ENCODE assay signal across 15 cellular contexts in the genomic region with DNA sequence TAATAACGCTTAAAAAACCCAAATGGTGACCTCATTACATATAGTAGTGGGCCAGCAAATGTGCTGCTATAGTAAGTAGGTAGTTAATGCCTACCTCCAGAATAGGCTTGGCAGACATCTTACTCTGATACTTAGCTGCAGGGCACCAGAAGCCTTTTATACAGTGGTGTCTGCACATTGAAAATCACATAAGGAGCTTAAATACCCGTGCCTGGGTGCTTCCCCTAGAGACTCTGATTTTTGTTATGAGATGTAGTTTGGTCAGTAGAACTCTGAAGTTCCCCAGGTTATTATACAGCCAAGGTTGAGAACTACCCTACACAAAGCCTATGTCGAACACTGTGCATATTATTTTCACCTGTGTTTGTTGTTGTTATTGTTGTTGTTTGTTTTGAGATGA. TPM values are rescaled to one million over a fixed set of nuclear protein-coding genes. Genes with fewer than 3 reads are reported as not detected.
DNase-seq lines count a peak whose midpoint lies in the region; ATAC-seq and TF ChIP-seq lines count a peak whose summit lies in the region.
"Had no signal": no experiment of that assay in that cellular context is flagged by ENCODE, and none has a peak within 500 bp of the region (broad histone marks: within the 10 kb centered on the region; RNA-seq: fewer than 3 reads in every experiment).

No MANE protein-coding gene starts in this region.

- no peaks in the 10 kb centered on the region for H3K4me1 ChIP-seq in CD8-positive, alpha-beta T cell (ENCODE audit: insufficient read depth, low read length)

- H3K36me3 Mint-ChIP-seq in CD8-positive, alpha-beta T cell = peaks cover 18% of the 10 kb centered on the region
- H3K36me3 Mint-ChIP-seq in WTC11 = 0 out of 2 replicates have a peak, but pooled peaks cover 3% of the 10 kb centered on the region
- H3K36me3 Mint-ChIP-seq in naive thymus-derived CD8-positive, alpha-beta T cell = peaks cover 0 to 28% (median 16%) of the 10 kb centered on the region in 3 donors

- no peaks in the 10 kb centered on the region for H3K27me3 Mint-ChIP-seq in CD8-positive, alpha-beta T cell (ENCODE audit: low read depth)
- no peaks in the 10 kb centered on the region for H3K27me3 Mint-ChIP-seq in WTC11 (ENCODE audit: low read depth)
- H3K27me3 Mint-ChIP-seq in naive thymus-derived CD8-positive, alpha-beta T cell = no peaks in the 10 kb centered on the region
- H3K27me3 Mint-ChIP-seq: activated T-helper 17 cell treated with anti-CD3 and anti-CD28 coated beads, Interleukin-2, amount 50 U/mL, for 72 hours had no signal

- no peaks in the 10 kb centered on the region for H3K27me3 ChIP-seq in CD8-positive, alpha-beta T cell (ENCODE audit: insufficient read depth, low read length)

- no peak overlapping the region for H3K4me3 ChIP-seq in CD8-positive, alpha-beta T cell (ENCODE audit: low read depth, low read length)
- H3K4me3 ChIP-seq: skin epidermis had no signal

- no peaks in the 10 kb centered on the region for H3K9me3 ChIP-seq in CD8-positive, alpha-beta T cell (ENCODE audit: low read length)
- H3K9me3 ChIP-seq: Caco-2 had no signal

- CTCF ChIA-PET in CD8-positive, alpha-beta T cell (lab: Charles Lee) = no interaction called here
- CTCF ChIA-PET in WTC11 (lab: Charles Lee) (interaction anchor here (2.0 kb wide), 1 partner anchor 154 kb away, joined by 7 read pairs; a partner anchor contains a TSS), GM10248 (lab: Yijun Ruan, JAX) (interaction anchor here (0.9 to 2.3 kb wide), 7 partner anchors 9 to 131 kb away, joined by 3 to 10 read pairs (median 5); a partner anchor contains a TSS)

- H3K27ac ChIP-seq in CD8-positive, alpha-beta T cell (ENCODE audit: low read depth, low read length) = no peak overlapping the region
- H3K27ac ChIP-seq: skin epidermis had no signal

- intact Hi-C loops in CD8-positive, alpha-beta T cell (cut with DNase I, micrococcal nuclease) = no loop called here

- H3K27ac Mint-ChIP-seq in CD8-positive, alpha-beta T cell = peak overlapping the region; percentile 25
- H3K27ac Mint-ChIP-seq in WTC11 = peak overlapping the region; percentile 76
- peak overlapping the region in 1 of 10 donors; percentile 70 for H3K27ac Mint-ChIP-seq in naive thymus-derived CD8-positive, alpha-beta T cell

- no peaks in the 10 kb centered on the region for H3K9me3 Mint-ChIP-seq in CD8-positive, alpha-beta T cell
- H3K9me3 Mint-ChIP-seq in WTC11 = no peaks in the 10 kb centered on the region
- no peaks in the 10 kb centered on the region for H3K9me3 Mint-ChIP-seq in naive thymus-derived CD8-positive, alpha-beta T cell
- H3K9me3 Mint-ChIP-seq: activated T-helper 17 cell treated with anti-CD3 and anti-CD28 coated beads, Interleukin-2, amount 50 U/mL, for 72 hours had no signal

- H3K4me1 Mint-ChIP-seq in CD8-positive, alpha-beta T cell (ENCODE audit: low read depth) = peaks cover 39% of the 10 kb centered on the region
- H3K4me1 Mint-ChIP-seq in WTC11 = peaks cover 41% of the 10 kb centered on the region
- H3K4me1 Mint-ChIP-seq in naive thymus-derived CD8-positive, alpha-beta T cell = peaks cover 14 to 38% (median 34%) of the 10 kb centered on the region in 4 donors

- peaks cover 3% of the 10 kb centered on the region for H3K36me3 ChIP-seq in CD8-positive, alpha-beta T cell (ENCODE audit: insufficient read depth, low read length)

- ATAC-seq in CD8-positive, alpha-beta T cell = no peak
- ATAC-seq in GM19023 (IDR thresholded peaks at IDR 0.05; ENCODE audit: unreplicated experiment) (peak; percentile 57), HG03095 (IDR thresholded peaks at IDR 0.05; ENCODE audit: unreplicated experiment) (peak; percentile 51), WTC11 (no peak), GM19035 (IDR thresholded peaks at IDR 0.05; ENCODE audit: unreplicated experiment) (no peak)
- no peak for ATAC-seq in naive thymus-derived CD8-positive, alpha-beta T cell
- ATAC-seq: activated T-helper 17 cell treated with anti-CD3 and anti-CD28 coated beads, Interleukin-2, amount 50 U/mL, for 72 hours had no signal

- no peak for TF ChIP-seq CTCF in CD8-positive, alpha-beta T cell (IDR thresholded peaks at IDR 0.05)
- TF ChIP-seq CTCF in WTC11 (IDR thresholded peaks at IDR 0.05) = no peak
- TF ChIP-seq CTCF in GM10248 (IDR thresholded peaks at IDR 0.05; ENCODE audit: control extremely low read depth, extremely low read depth, low read depth, missing control alignments) = no peak

- POLR2A ChIA-PET in CD8-positive, alpha-beta T cell (lab: Charles Lee) = interaction anchor here (0.6 to 1.1 kb wide), 2 partner anchors 13 to 14 kb away, joined by 3 to 4 read pairs; no protein-coding TSS in a partner anchor
- POLR2A ChIA-PET in WTC11 (lab: Charles Lee) (interaction anchor here (0.8 kb wide), 1 partner anchor 47 kb away, joined by 3 read pairs; a partner anchor contains a TSS), GM10248 (lab: Yijun Ruan, JAX) (no interaction called here)
- POLR2A ChIA-PET in naive thymus-derived CD8-positive, alpha-beta T cell (lab: Charles Lee) = no interaction called here

- no peak overlapping the region for H3K4me3 Mint-ChIP-seq in CD8-positive, alpha-beta T cell
- no peak overlapping the region for H3K4me3 Mint-ChIP-seq in WTC11
- no peak overlapping the region for H3K4me3 Mint-ChIP-seq in naive thymus-derived CD8-positive, alpha-beta T cell
- H3K4me3 Mint-ChIP-seq: activated T-helper 17 cell treated with anti-CD3 and anti-CD28 coated beads, Interleukin-2, amount 50 U/mL, for 72 hours had no signal

- no peak for DNase-seq in CD8-positive, alpha-beta T cell
- DNase-seq in WTC11 (ENCODE audit: low spot score) (no peak), GM10248 (ENCODE audit: extremely low spot score) (no peak), kidney tubule cell (ENCODE audit: low spot score) (no peak)
- DNase-seq in naive thymus-derived CD8-positive, alpha-beta T cell = no peak
- DNase-seq: Caco-2; KG1; posterior cingulate gyrus; SHP77; stimulated activated CD4-positive, alpha-beta T cell treated with anti-CD3 and anti-CD28 coated beads, Interleukin-4, amount 100 ng/mL, for 24 hours had no signal

TF ChIP-seq in WTC11, 78 proteins besides CTCF, POLR2A, EP300 and RAD21 (continues in another document):
- no peak for TF ChIP-seq FOXK1 (CRISPR knock-in tag; IDR thresholded peaks at IDR 0.05)
- TF ChIP-seq, protein P1, sequence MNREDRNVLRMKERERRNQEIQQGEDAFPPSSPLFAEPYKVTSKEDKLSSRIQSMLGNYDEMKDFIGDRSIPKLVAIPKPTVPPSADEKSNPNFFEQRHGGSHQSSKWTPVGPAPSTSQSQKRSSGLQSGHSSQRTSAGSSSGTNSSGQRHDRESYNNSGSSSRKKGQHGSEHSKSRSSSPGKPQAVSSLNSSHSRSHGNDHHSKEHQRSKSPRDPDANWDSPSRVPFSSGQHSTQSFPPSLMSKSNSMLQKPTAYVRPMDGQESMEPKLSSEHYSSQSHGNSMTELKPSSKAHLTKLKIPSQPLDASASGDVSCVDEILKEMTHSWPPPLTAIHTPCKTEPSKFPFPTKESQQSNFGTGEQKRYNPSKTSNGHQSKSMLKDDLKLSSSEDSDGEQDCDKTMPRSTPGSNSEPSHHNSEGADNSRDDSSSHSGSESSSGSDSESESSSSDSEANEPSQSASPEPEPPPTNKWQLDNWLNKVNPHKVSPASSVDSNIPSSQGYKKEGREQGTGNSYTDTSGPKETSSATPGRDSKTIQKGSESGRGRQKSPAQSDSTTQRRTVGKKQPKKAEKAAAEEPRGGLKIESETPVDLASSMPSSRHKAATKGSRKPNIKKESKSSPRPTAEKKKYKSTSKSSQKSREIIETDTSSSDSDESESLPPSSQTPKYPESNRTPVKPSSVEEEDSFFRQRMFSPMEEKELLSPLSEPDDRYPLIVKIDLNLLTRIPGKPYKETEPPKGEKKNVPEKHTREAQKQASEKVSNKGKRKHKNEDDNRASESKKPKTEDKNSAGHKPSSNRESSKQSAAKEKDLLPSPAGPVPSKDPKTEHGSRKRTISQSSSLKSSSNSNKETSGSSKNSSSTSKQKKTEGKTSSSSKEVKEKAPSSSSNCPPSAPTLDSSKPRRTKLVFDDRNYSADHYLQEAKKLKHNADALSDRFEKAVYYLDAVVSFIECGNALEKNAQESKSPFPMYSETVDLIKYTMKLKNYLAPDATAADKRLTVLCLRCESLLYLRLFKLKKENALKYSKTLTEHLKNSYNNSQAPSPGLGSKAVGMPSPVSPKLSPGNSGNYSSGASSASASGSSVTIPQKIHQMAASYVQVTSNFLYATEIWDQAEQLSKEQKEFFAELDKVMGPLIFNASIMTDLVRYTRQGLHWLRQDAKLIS (CRISPR knock-in tag; IDR thresholded peaks at IDR 0.05; ENCODE audit: borderline replicate concordance) = no peak
- TF ChIP-seq ZNF138 (CRISPR knock-in tag; conservative IDR thresholded peaks at IDR 0.05) = no peak
- TF ChIP-seq, protein P2, sequence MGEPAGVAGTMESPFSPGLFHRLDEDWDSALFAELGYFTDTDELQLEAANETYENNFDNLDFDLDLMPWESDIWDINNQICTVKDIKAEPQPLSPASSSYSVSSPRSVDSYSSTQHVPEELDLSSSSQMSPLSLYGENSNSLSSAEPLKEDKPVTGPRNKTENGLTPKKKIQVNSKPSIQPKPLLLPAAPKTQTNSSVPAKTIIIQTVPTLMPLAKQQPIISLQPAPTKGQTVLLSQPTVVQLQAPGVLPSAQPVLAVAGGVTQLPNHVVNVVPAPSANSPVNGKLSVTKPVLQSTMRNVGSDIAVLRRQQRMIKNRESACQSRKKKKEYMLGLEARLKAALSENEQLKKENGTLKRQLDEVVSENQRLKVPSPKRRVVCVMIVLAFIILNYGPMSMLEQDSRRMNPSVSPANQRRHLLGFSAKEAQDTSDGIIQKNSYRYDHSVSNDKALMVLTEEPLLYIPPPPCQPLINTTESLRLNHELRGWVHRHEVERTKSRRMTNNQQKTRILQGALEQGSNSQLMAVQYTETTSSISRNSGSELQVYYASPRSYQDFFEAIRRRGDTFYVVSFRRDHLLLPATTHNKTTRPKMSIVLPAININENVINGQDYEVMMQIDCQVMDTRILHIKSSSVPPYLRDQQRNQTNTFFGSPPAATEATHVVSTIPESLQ (CRISPR knock-in tag; IDR thresholded peaks at IDR 0.05) = no peak
- TF ChIP-seq NR1H2 (CRISPR knock-in tag; IDR thresholded peaks at IDR 0.05) = no peak

RNA-seq across cellular contexts. Expression of a gene that starts 47.2 kb away (rescaled TPM):
- 10 to 100 TPM; 51.1 to 59.6 TPM for total RNA-seq in CD8-positive, alpha-beta T cell
- 38.5 to 43.4 TPM (median 41.9 TPM) in 3 replicates for total RNA-seq in WTC11 (2021)
- total RNA-seq in naive thymus-derived CD8-positive, alpha-beta T cell = 10 to 100 TPM; 75.8 to 91.0 TPM
- 10 to 100 TPM in 1 of 3 donors, 1 to 10 TPM in 2; 5.1 to 12.7 (median 9.8) TPM for polyA plus RNA-seq in naive thymus-derived CD8-positive, alpha-beta T cell

RNA-seq across cellular contexts. Expression of a gene that starts 47.3 kb away (rescaled TPM):
- 10 to 100 TPM; 25.0 to 27.0 TPM for total RNA-seq in CD8-positive, alpha-beta T cell
- 30.7 to 37.8 TPM (median 34.1 TPM) in 3 replicates for total RNA-seq in WTC11 (2021)
- 10 to 100 TPM; 67.3 to 67.8 TPM for total RNA-seq in naive thymus-derived CD8-positive, alpha-beta T cell
- polyA plus RNA-seq in naive thymus-derived CD8-positive, alpha-beta T cell = 10 to 100 TPM; 11.2 to 20.1 (median 17.6) TPM

Comparison
In these comparisons a context has a peak if more than half of its experiments do, and no peak if none do; other contexts are left out.
1. ATAC-seq: peak in GM19023 (single experiment) and HG03095 (single experiment); none in CD8-positive, alpha-beta T cell (single experiment), WTC11 (single experiment), naive thymus-derived CD8-positive, alpha-beta T cell (0 of 2) and GM19035 (single experiment).
2. POLR2A ChIA-PET loops: an anchor here in CD8-positive, alpha-beta T cell (0.6 to 1.1 kb wide) and WTC11 (0.8 kb wide); none called in naive thymus-derived CD8-positive, alpha-beta T cell and GM10248.